12 cellular contexts compared by ENCODE assay signal in genomic region chr20:41051426-41051825, GRCh38. TPM values are rescaled to one million over a fixed set of nuclear protein-coding genes. Genes with fewer than 3 reads are reported as not detected.
DNase-seq lines count a peak whose midpoint lies in the region; ATAC-seq, FAIRE-seq and TF ChIP-seq lines count a peak whose summit lies in the region.
"Had no signal": no experiment of that assay in that cellular context is flagged by ENCODE, and none has a peak within 500 bp of the region (broad histone marks: within the 10 kb centered on the region; RNA-seq: fewer than 3 reads in every experiment).

No MANE protein-coding gene starts in this region.

- H3K27me3 Mint-ChIP-seq in activated T-cell treated with anti-CD3 and anti-CD28 coated beads, Interleukin-2, amount 50 U/mL, for 4 hours (ENCODE audit: low read depth), result no peaks in the 10 kb centered on the region
- H3K27me3 Mint-ChIP-seq in neural progenitor cell (ENCODE audit: insufficient read depth, low read depth), result no peaks in the 10 kb centered on the region

- H3K36me3 ChIP-seq in SU-DHL-6 (ENCODE audit: low read length) (no peaks in the 10 kb centered on the region), esophagus squamous epithelium (no peaks in the 10 kb centered on the region), sigmoid colon (no peaks in the 10 kb centered on the region), neural progenitor cell (no peaks in the 10 kb centered on the region)

- H3K4me2 ChIP-seq in SU-DHL-6 (ENCODE audit: low read depth, low read length, poor library complexity, severe bottlenecking), result no peak overlapping the region
- no peak overlapping the region for H3K4me2 ChIP-seq in neural progenitor cell

- H2AFZ ChIP-seq in SU-DHL-6 (ENCODE audit: low read depth, low read length, severe bottlenecking), result no peak overlapping the region
- H2AFZ ChIP-seq in neural progenitor cell (replicated peaks), result no peak overlapping the region

- TF ChIP-seq POLR2A in esophagus squamous epithelium (IDR thresholded peaks at IDR 0.05), result no peak
- TF ChIP-seq POLR2A in sigmoid colon (IDR thresholded peaks at IDR 0.05), result no peak

- 64 to 69% methylated on average over 4 of the region's 4 CpGs for WGBS in esophagus squamous epithelium, 2 donors
- 11 to 25% methylated on average over 4 of the region's 4 CpGs for WGBS in sigmoid colon, 2 donors

- TF ChIP-seq CTCF in SU-DHL-6 (IDR thresholded peaks at IDR 0.05; ENCODE audit: insufficient read depth, low read length, poor library complexity, severe bottlenecking) (no peak), esophagus squamous epithelium (IDR thresholded peaks at IDR 0.05) (no peak), sigmoid colon (IDR thresholded peaks at IDR 0.05) (no peak), neural progenitor cell (IDR thresholded peaks at IDR 0.05) (no peak), D721Med (IDR thresholded peaks at IDR 0.05; ENCODE audit: insufficient read depth, missing control alignments) (no peak)

- H3K4me1 Mint-ChIP-seq in activated T-cell treated with anti-CD3 and anti-CD28 coated beads, Interleukin-2, amount 50 U/mL, for 4 hours (ENCODE audit: low read depth), result peaks cover 94% of the 10 kb centered on the region
- peaks cover 35% of the 10 kb centered on the region for H3K4me1 Mint-ChIP-seq in neural progenitor cell

- H3K9me3 Mint-ChIP-seq in activated T-cell treated with anti-CD3 and anti-CD28 coated beads, Interleukin-2, amount 50 U/mL, for 4 hours, result peaks cover 4% of the 10 kb centered on the region
- H3K9me3 Mint-ChIP-seq in neural progenitor cell, result peaks cover 8% of the 10 kb centered on the region

- no peak for ATAC-seq in activated T-cell treated with anti-CD3 and anti-CD28 coated beads, Interleukin-2, amount 50 U/mL, for 4 hours

- H4K20me1 ChIP-seq in SU-DHL-6 (ENCODE audit: low read depth, low read length) (no peaks in the 10 kb centered on the region; the same call in 1 of the 2 replicates), neural progenitor cell (ENCODE audit: low read depth) (peaks cover 100% of the 10 kb centered on the region)

- H3K9ac ChIP-seq in SU-DHL-6 (ENCODE audit: low read length), result no peak overlapping the region
- H3K9ac ChIP-seq in neural progenitor cell, result no peak overlapping the region

- H3K9me3 ChIP-seq in SU-DHL-6 (ENCODE audit: insufficient read depth, low read length) (no peaks in the 10 kb centered on the region), esophagus squamous epithelium (no peaks in the 10 kb centered on the region), sigmoid colon (no peaks in the 10 kb centered on the region), neural progenitor cell (ENCODE audit: low read depth) (no peaks in the 10 kb centered on the region)

- 0 out of 2 replicates have a peak, but pooled peaks cover 13% of the 10 kb centered on the region for H3F3A ChIP-seq in SU-DHL-6 (ENCODE audit: insufficient read depth)
- H3F3A ChIP-seq in neural progenitor cell (ENCODE audit: low read depth), result peaks cover 40% of the 10 kb centered on the region

- no peak overlapping the region for H3K27ac Mint-ChIP-seq in neural progenitor cell

- no peak overlapping the region for H3K4me3 ChIP-seq in SU-DHL-6 (ENCODE audit: insufficient read depth, low read length, poor library complexity, severe bottlenecking)
- H3K4me3 ChIP-seq in esophagus squamous epithelium, result no peak overlapping the region
- H3K4me3 ChIP-seq in sigmoid colon, result no peak overlapping the region
- H3K4me3 ChIP-seq in neural progenitor cell, result no peak overlapping the region

- peak overlapping the region; percentile 0 for H3K4me3 Mint-ChIP-seq in activated T-cell treated with anti-CD3 and anti-CD28 coated beads, Interleukin-2, amount 50 U/mL, for 4 hours
- H3K4me3 Mint-ChIP-seq in neural progenitor cell, result no peak overlapping the region

- H3K4me1 ChIP-seq in esophagus squamous epithelium, result peaks cover 46 to 95% (median 72%) of the 10 kb centered on the region in 3 donors
- H3K4me1 ChIP-seq in sigmoid colon, result peaks cover 0 to 100% (median 98%) of the 10 kb centered on the region in 4 donors
- H3K4me1 ChIP-seq in neural progenitor cell, result peaks cover 60% of the 10 kb centered on the region

- FAIRE-seq in D721Med (lab: Jason Lieb, UNC), result no peak
- FAIRE-seq: G401.6 had no signal

- no peaks in the 10 kb centered on the region for H3K27me3 ChIP-seq in SU-DHL-6 (ENCODE audit: low read length)
- no peaks in the 10 kb centered on the region for H3K27me3 ChIP-seq in esophagus squamous epithelium
- no peaks in the 10 kb centered on the region for H3K27me3 ChIP-seq in sigmoid colon
- no peaks in the 10 kb centered on the region for H3K27me3 ChIP-seq in neural progenitor cell

- no peak for DNase-seq in activated T-cell treated with anti-CD3 and anti-CD28 coated beads, Interleukin-2, amount 50 U/mL, for 4 hours
- no peak for DNase-seq in activated T-cell treated with anti-CD3 and anti-CD28 coated beads, Interleukin-2, amount 50 U/mL, for 1 hour
- DNase-seq in esophagus squamous epithelium (lab: John Stamatoyannopoulos, UW), result no peak
- no peak for DNase-seq in sigmoid colon
- no peak for DNase-seq in iPS-NIHi7 (ENCODE audit: extremely low spot score)
- DNase-seq in neural progenitor cell (ENCODE audit: low spot score), result no peak
- no peak for DNase-seq in D721Med (ENCODE audit: insufficient read length, low spot score)
- DNase-seq: midbrain, NCI-H2227 treated with DMSO at 0.1 percent for 48 hours had no signal

- H3K9me2 ChIP-seq in SU-DHL-6 (replicated peaks; ENCODE audit: insufficient read depth, low read length), result no peaks in the 10 kb centered on the region

- H3K27ac ChIP-seq in SU-DHL-6 (ENCODE audit: low read depth, low read length) (peak overlapping the region; percentile 39; the same call in 1 of the 2 replicates), esophagus squamous epithelium (peak overlapping the region in 3 of 4 donors; percentile 18 to 24 (median 20)), sigmoid colon (peak overlapping the region; percentile 41 to 73 (median 70)), neural progenitor cell (no peak overlapping the region)
- H3K27ac ChIP-seq: RWPE1 had no signal

- intact Hi-C loops in esophagus squamous epithelium (cut with DNase I) (no loop called here), sigmoid colon (cut with DNase I) (no loop called here)

- H3K79me2 ChIP-seq in SU-DHL-6 (ENCODE audit: insufficient read depth, low read length) (peaks cover 100% of the 10 kb centered on the region), neural progenitor cell (ENCODE audit: low read depth) (peaks cover 100% of the 10 kb centered on the region)

- peaks cover 20% of the 10 kb centered on the region for H3K36me3 Mint-ChIP-seq in activated T-cell treated with anti-CD3 and anti-CD28 coated beads, Interleukin-2, amount 50 U/mL, for 4 hours (ENCODE audit: insufficient read depth)
- peaks cover 16% of the 10 kb centered on the region for H3K36me3 Mint-ChIP-seq in neural progenitor cell

- TF ChIP-seq EP300 in sigmoid colon (IDR thresholded peaks at IDR 0.05), result no peak

RNA-seq across cellular contexts. Expression of gene TOP1, which starts 22.8 kb away (rescaled TPM):
- 100 to 1,000 TPM; 117 to 131 (median 121) TPM for total RNA-seq in activated T-cell treated with anti-CD3 and anti-CD28 coated beads, Interleukin-2, amount 50 U/mL, for 4 hours
- total RNA-seq in esophagus squamous epithelium (10 to 100 TPM; 23.1 to 49.9 (median 31.6) TPM), sigmoid colon (10 to 100 TPM; 22.0 to 33.2 (median 22.4) TPM), neural progenitor cell (ENCODE audit: low replicate concordance) (31.6 and 58.9 TPM in 2 replicates)
- polyA plus RNA-seq in sigmoid colon, result 10 to 100 TPM; 26.4 to 45.0 (median 43.2) TPM
